9 cellular contexts compared by ENCODE assay signal in the genomic region with DNA sequence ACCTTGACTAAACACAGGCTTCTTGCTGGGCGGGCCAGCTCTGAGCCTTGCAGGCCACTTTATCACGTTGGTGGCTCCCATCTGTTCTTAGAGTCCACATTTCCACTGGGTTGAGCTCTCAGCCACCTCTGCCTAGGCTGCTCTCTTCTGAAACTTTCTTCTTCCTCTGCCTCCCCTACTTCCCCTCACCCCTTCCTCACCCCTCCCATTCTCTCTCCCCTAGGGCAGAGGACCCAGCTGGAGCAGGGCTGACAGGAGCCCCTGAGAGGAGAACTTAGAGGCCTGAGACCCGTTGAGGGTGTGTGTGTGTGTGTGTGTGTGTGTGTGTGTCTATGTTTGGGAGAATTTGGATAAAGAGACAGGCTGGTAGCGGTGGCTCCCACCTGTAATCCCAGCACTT. TPM values are rescaled to one million over a fixed set of nuclear protein-coding genes. Genes with fewer than 3 reads are reported as not detected.
A peak's percentile ranks its signal among the peaks of the same experiment; 100 is the strongest.
DNase-seq lines count a peak whose midpoint lies in the region; ATAC-seq and TF ChIP-seq lines count a peak whose summit lies in the region.
"Had no signal": no experiment of that assay in that cellular context is flagged by ENCODE, and none has a peak within 500 bp of the region (broad histone marks: within the 10 kb centered on the region; RNA-seq: fewer than 3 reads in every experiment).

No MANE protein-coding gene starts in this region.

- no peaks in the 10 kb centered on the region for H3K27me3 Mint-ChIP-seq in activated CD8-positive, alpha-beta T cell treated with anti-CD3 and anti-CD28 coated beads for 36 hours
- no peaks in the 10 kb centered on the region for H3K27me3 Mint-ChIP-seq in naive thymus-derived CD4-positive, alpha-beta T cell

- no peaks in the 10 kb centered on the region for H3K36me3 ChIP-seq in KMS-11 (ENCODE audit: insufficient read depth)
- no peaks in the 10 kb centered on the region for H3K36me3 ChIP-seq in naive thymus-derived CD4-positive, alpha-beta T cell (ENCODE audit: control insufficient read depth in 2 of 3, insufficient read depth in 3 of 3, low read length in 3 of 3)

- peak overlapping the region; percentile 88 for H3K4me3 Mint-ChIP-seq in activated CD8-positive, alpha-beta T cell treated with anti-CD3 and anti-CD28 coated beads for 36 hours
- H3K4me3 Mint-ChIP-seq in naive thymus-derived CD4-positive, alpha-beta T cell = peak overlapping the region; percentile 53 to 88 (median 82)
- H3K4me3 Mint-ChIP-seq: nephron had no signal

- H3K27me3 ChIP-seq in KMS-11 (ENCODE audit: insufficient read depth, low read depth) = no peaks in the 10 kb centered on the region
- H3K27me3 ChIP-seq in naive thymus-derived CD4-positive, alpha-beta T cell (ENCODE audit: control insufficient read depth in 2 of 2, insufficient read depth in 2 of 2, low read length in 2 of 2) = no peaks in the 10 kb centered on the region

- intact Hi-C loops in activated CD8-positive, alpha-beta T cell treated with anti-CD3 and anti-CD28 coated beads for 36 hours (cut with micrococcal nuclease) = loop anchor here (5.0 kb wide), 1 partner anchor 32 kb away; no protein-coding TSS in a partner anchor
- intact Hi-C loops in naive thymus-derived CD4-positive, alpha-beta T cell (cut with micrococcal nuclease) = loop anchor here (5.0 to 10.0 kb wide), 5 partner anchors 63 to 1080 kb away; a partner anchor contains a TSS

- H3K4me1 Mint-ChIP-seq in activated CD8-positive, alpha-beta T cell treated with anti-CD3 and anti-CD28 coated beads for 36 hours (ENCODE audit: low read depth) = peaks cover 48% of the 10 kb centered on the region
- peaks cover 23 to 90% (median 71%) of the 10 kb centered on the region in 7 donors for H3K4me1 Mint-ChIP-seq in naive thymus-derived CD4-positive, alpha-beta T cell

- TF ChIP-seq CTCF in KMS-11 (conservative IDR thresholded peaks at IDR 0.05; ENCODE audit: low read depth, low read length) = no peak
- TF ChIP-seq CTCF in activated CD8-positive, alpha-beta T cell treated with anti-CD3 and anti-CD28 coated beads for 36 hours (IDR thresholded peaks at IDR 0.05) = no peak

- peak overlapping the region; percentile 95 for H3K27ac Mint-ChIP-seq in activated CD8-positive, alpha-beta T cell treated with anti-CD3 and anti-CD28 coated beads for 36 hours
- peak overlapping the region; percentile 93 to 99 (median 97) for H3K27ac Mint-ChIP-seq in naive thymus-derived CD4-positive, alpha-beta T cell

- H4K20me1 ChIP-seq in KMS-11 (ENCODE audit: insufficient read depth) = no peaks in the 10 kb centered on the region

- no peak overlapping the region; the same call in 1 of the 2 replicates for H2AFZ ChIP-seq in KMS-11 (ENCODE audit: low read depth)

- peak overlapping the region; percentile 74 for H3K4me2 ChIP-seq in KMS-11

- peaks cover 52% of the 10 kb centered on the region for H3K4me1 ChIP-seq in KMS-11 (ENCODE audit: low read depth, poor library complexity, severe bottlenecking)
- peaks cover 63 to 67% of the 10 kb centered on the region in 2 donors for H3K4me1 ChIP-seq in naive thymus-derived CD4-positive, alpha-beta T cell (ENCODE audit: control insufficient read depth in 2 of 2, insufficient read depth in 2 of 2, low read length in 2 of 2)

- H3K27ac ChIP-seq in KMS-11 = peak overlapping the region; percentile 96
- H3K27ac ChIP-seq in naive thymus-derived CD4-positive, alpha-beta T cell (ENCODE audit: low read depth, low read length) = peak overlapping the region; percentile 83

- H3K4me3 ChIP-seq in KMS-11 (IDR thresholded peaks at IDR 0.05; ENCODE audit: insufficient read depth, low read depth, low read length) = no peak overlapping the region
- peak overlapping the region; percentile 6 for H3K4me3 ChIP-seq in naive thymus-derived CD4-positive, alpha-beta T cell (ENCODE audit: low read length)

- H3K9me3 Mint-ChIP-seq in activated CD8-positive, alpha-beta T cell treated with anti-CD3 and anti-CD28 coated beads for 36 hours = no peaks in the 10 kb centered on the region
- peaks cover 0 to 2% (median 0%) of the 10 kb centered on the region in 11 donors for H3K9me3 Mint-ChIP-seq in naive thymus-derived CD4-positive, alpha-beta T cell

- ATAC-seq in activated CD8-positive, alpha-beta T cell treated with anti-CD3 and anti-CD28 coated beads for 36 hours = no peak
- ATAC-seq in naive thymus-derived CD4-positive, alpha-beta T cell = no peak
- no peak for ATAC-seq in GM21737 (IDR thresholded peaks at IDR 0.05; ENCODE audit: unreplicated experiment)

- DNase-seq in GDM1 (lab: John Stamatoyannopoulos, UW) = peak; percentile 36
- no peak for DNase-seq in activated CD8-positive, alpha-beta T cell treated with anti-CD3 and anti-CD28 coated beads for 36 hours
- DNase-seq in naive thymus-derived CD4-positive, alpha-beta T cell = no peak
- DNase-seq in glomerular visceral epithelial cell (ENCODE audit: extremely low spot score) = no peak
- no peak for DNase-seq in OCI-M1 (lab: John Stamatoyannopoulos, UW)
- DNase-seq in midbrain (lab: John Stamatoyannopoulos, UW) = no peak

- H3K9me3 ChIP-seq in naive thymus-derived CD4-positive, alpha-beta T cell (ENCODE audit: control insufficient read depth in 2 of 3, low read length in 3 of 3) = no peaks in the 10 kb centered on the region

- POLR2A ChIA-PET in activated CD8-positive, alpha-beta T cell treated with anti-CD3 and anti-CD28 coated beads for 36 hours (lab: Charles Lee) = interaction anchor here (0.8 to 15.9 kb wide), 9 partner anchors 19 to 135 kb away, joined by 4 to 621 read pairs (median 8); a partner anchor contains a TSS
- POLR2A ChIA-PET in naive thymus-derived CD4-positive, alpha-beta T cell (lab: Charles Lee) = interaction anchor here (0.9 to 18.7 kb wide), 8 partner anchors 18 to 171 kb away, joined by 3 to 1267 read pairs (median 7); a partner anchor contains a TSS

- CTCF ChIA-PET in activated CD8-positive, alpha-beta T cell treated with anti-CD3 and anti-CD28 coated beads for 36 hours (lab: Charles Lee) = interaction anchor here (0.9 to 3.7 kb wide), 4 partner anchors 8 to 127 kb away, joined by 3 to 23 read pairs (median 4); a partner anchor contains a TSS
- CTCF ChIA-PET in naive thymus-derived CD4-positive, alpha-beta T cell (lab: Charles Lee) = interaction anchor here (0.5 to 4.3 kb wide), 4 partner anchors 14 to 157 kb away, joined by 3 to 36 read pairs (median 4); no protein-coding TSS in a partner anchor

- H3K9ac ChIP-seq in KMS-11 = no peak overlapping the region; the same call in 1 of the 2 replicates

- no peaks in the 10 kb centered on the region for H3K79me2 ChIP-seq in KMS-11 (ENCODE audit: insufficient read depth, low read depth)

- peaks cover 11% of the 10 kb centered on the region for H3K36me3 Mint-ChIP-seq in activated CD8-positive, alpha-beta T cell treated with anti-CD3 and anti-CD28 coated beads for 36 hours (ENCODE audit: low read depth)
- peaks cover 0 to 2% (median 0%) of the 10 kb centered on the region in 5 donors for H3K36me3 Mint-ChIP-seq in naive thymus-derived CD4-positive, alpha-beta T cell

RNA-seq across cellular contexts. Expression of a gene that starts 19.9 kb away (rescaled TPM):
- 1,000 to 10,000 TPM; 5,169 to 5,393 TPM for total RNA-seq in activated CD8-positive, alpha-beta T cell treated with anti-CD3 and anti-CD28 coated beads for 36 hours
- over 10,000 TPM in 1 of 5 experiments, 1,000 to 10,000 TPM in 4; 3,911 to 13,454 (median 4,935) TPM for total RNA-seq in naive thymus-derived CD4-positive, alpha-beta T cell
- polyA plus RNA-seq in naive thymus-derived CD4-positive, alpha-beta T cell = over 10,000 TPM; 26,512 to 30,787 TPM

RNA-seq across cellular contexts. Expression of a gene that starts 48.6 kb away (rescaled TPM):
- not detected for total RNA-seq in activated CD8-positive, alpha-beta T cell treated with anti-CD3 and anti-CD28 coated beads for 36 hours
- total RNA-seq in naive thymus-derived CD4-positive, alpha-beta T cell = 10 to 100 TPM in 1 of 5 experiments, under 1 TPM in 3, not detected in 1; 0.35 to 15.2 (median 0.51) TPM
- not detected for polyA plus RNA-seq in naive thymus-derived CD4-positive, alpha-beta T cell
